ENCODE assay signal across 19 cellular contexts in genomic region chr9:129854588-129855110, GRCh38. TPM values are rescaled to one million over a fixed set of nuclear protein-coding genes. Genes with fewer than 3 reads are reported as not detected.
A peak's percentile ranks its signal among the peaks of the same experiment; 100 is the strongest.
DNase-seq lines count a peak whose midpoint lies in the region; ATAC-seq and TF ChIP-seq lines count a peak whose summit lies in the region.
"Had no signal": no experiment of that assay in that cellular context is flagged by ENCODE, and none has a peak within 500 bp of the region (broad histone marks: within the 10 kb centered on the region; RNA-seq: fewer than 3 reads in every experiment).

No MANE protein-coding gene starts in this region.

- TF ChIP-seq CTCF in HL-60 (IDR thresholded peaks at IDR 0.05; ENCODE audit: insufficient read depth, low read length): no peak
- no peak for TF ChIP-seq CTCF in GM10248 (IDR thresholded peaks at IDR 0.05; ENCODE audit: control extremely low read depth, extremely low read depth, low read depth, missing control alignments)

- peaks cover 73% of the 10 kb centered on the region for H3K36me3 Mint-ChIP-seq in activated CD4-positive, alpha-beta T cell treated with anti-CD3 and anti-CD28 coated beads, Interleukin-2, amount 10 ng/mL, durations not matched to agents 24 days and 14 days (ENCODE audit: low read depth)
- H3K36me3 Mint-ChIP-seq in activated naive CD4-positive, alpha-beta T cell treated with anti-CD3 and anti-CD28 coated beads, Interleukin-2, amount 50 U/mL, for 72 hours: peaks cover 29 to 34% of the 10 kb centered on the region in 2 donors
- H3K36me3 Mint-ChIP-seq in natural killer cell treated with Interleukin-12 subunit alpha and Interleukin-12 subunit beta and Interleukin-15 and Interleukin-18, amount 100 ng/mL, for 72 hours: peaks cover 27% of the 10 kb centered on the region

- no peaks in the 10 kb centered on the region for H3K27me3 Mint-ChIP-seq in activated CD4-positive, alpha-beta T cell treated with anti-CD3 and anti-CD28 coated beads, Interleukin-2, amount 10 ng/mL, durations not matched to agents 24 days and 14 days
- H3K27me3 Mint-ChIP-seq in natural killer cell treated with Interleukin-12 subunit alpha and Interleukin-12 subunit beta and Interleukin-15 and Interleukin-18, amount 100 ng/mL, for 72 hours: no peaks in the 10 kb centered on the region

- H3K4me3 ChIP-seq in HL-60 (replicated peaks; ENCODE audit: insufficient read depth, low read length): no peak overlapping the region
- H3K4me3 ChIP-seq: GM23248, lung had no signal

- intact Hi-C loops in activated CD4-positive, alpha-beta T cell treated with anti-CD3 and anti-CD28 coated beads, Interleukin-2, amount 10 ng/mL, durations not matched to agents 24 days and 14 days (cut with micrococcal nuclease): no loop called here

- H3K4me1 Mint-ChIP-seq in activated CD4-positive, alpha-beta T cell treated with anti-CD3 and anti-CD28 coated beads, Interleukin-2, amount 10 ng/mL, durations not matched to agents 24 days and 14 days: peaks cover 41% of the 10 kb centered on the region
- peaks cover 20 to 35% of the 10 kb centered on the region in 2 donors for H3K4me1 Mint-ChIP-seq in natural killer cell treated with Interleukin-12 subunit alpha and Interleukin-12 subunit beta and Interleukin-15 and Interleukin-18, amount 100 ng/mL, for 72 hours (ENCODE audit: low read depth in 2 of 2)

- POLR2A ChIA-PET in GM10248 (lab: Yijun Ruan, JAX): interaction anchor here (0.5 kb wide), 1 partner anchor 46 kb away, joined by 3 read pairs; no protein-coding TSS in a partner anchor

- H3K27ac Mint-ChIP-seq in activated CD4-positive, alpha-beta T cell treated with anti-CD3 and anti-CD28 coated beads, Interleukin-2, amount 10 ng/mL, durations not matched to agents 24 days and 14 days: peak overlapping the region; percentile 83
- H3K27ac Mint-ChIP-seq in activated naive CD4-positive, alpha-beta T cell treated with anti-CD3 and anti-CD28 coated beads, Interleukin-2, amount 50 U/mL, for 72 hours: peak overlapping the region; percentile 81 to 87
- H3K27ac Mint-ChIP-seq in natural killer cell treated with Interleukin-12 subunit alpha and Interleukin-12 subunit beta and Interleukin-15 and Interleukin-18, amount 100 ng/mL, for 72 hours: peak overlapping the region; percentile 17 to 24

- H3K9me3 Mint-ChIP-seq in activated CD4-positive, alpha-beta T cell treated with anti-CD3 and anti-CD28 coated beads, Interleukin-2, amount 10 ng/mL, durations not matched to agents 24 days and 14 days: no peaks in the 10 kb centered on the region
- no peaks in the 10 kb centered on the region for H3K9me3 Mint-ChIP-seq in activated naive CD4-positive, alpha-beta T cell treated with anti-CD3 and anti-CD28 coated beads, Interleukin-2, amount 50 U/mL, for 72 hours
- no peaks in the 10 kb centered on the region for H3K9me3 Mint-ChIP-seq in natural killer cell treated with Interleukin-12 subunit alpha and Interleukin-12 subunit beta and Interleukin-15 and Interleukin-18, amount 100 ng/mL, for 72 hours

- ATAC-seq in activated naive CD4-positive, alpha-beta T cell treated with anti-CD3 and anti-CD28 coated beads, Interleukin-2, amount 50 U/mL, for 72 hours: peak; percentile 35 to 58
- peak in 1 of 2 donors; percentile 58 for ATAC-seq in natural killer cell treated with Interleukin-12 subunit alpha and Interleukin-12 subunit beta and Interleukin-15 and Interleukin-18, amount 100 ng/mL, for 72 hours
- ATAC-seq in GM18502 (IDR thresholded peaks at IDR 0.05; ENCODE audit: poor library complexity, unreplicated experiment) (no peak), HG03469 (IDR thresholded peaks at IDR 0.05; ENCODE audit: unreplicated experiment) (no peak)
- ATAC-seq: Right ventricle myocardium inferior had no signal

- H3K27me3 ChIP-seq in HL-60 (ENCODE audit: insufficient read depth, poor library complexity, severe bottlenecking): no peaks in the 10 kb centered on the region
- H3K27me3 ChIP-seq: BE2C had no signal

- CTCF ChIA-PET in GM10248 (lab: Yijun Ruan, JAX): interaction anchor here (1.6 kb wide), 1 partner anchor 10 kb away, joined by 3 read pairs; no protein-coding TSS in a partner anchor

- DNase-seq in activated CD4-positive, alpha-beta T cell treated with anti-CD3 and anti-CD28 coated beads, Interleukin-2, amount 10 ng/mL, durations not matched to agents 24 days and 14 days: peak; percentile 65
- no peak for DNase-seq in activated CD4-positive, alpha-beta T cell treated with anti-CD3 and anti-CD28 coated beads for 4 hours
- DNase-seq in HL-60 (ENCODE audit: low read depth in 1 of 2, low spot score in 1 of 2) (peak in 1 of 2 experiments; percentile 53), GM10248 (ENCODE audit: extremely low spot score) (no peak)
- no peak for DNase-seq in activated naive CD4-positive, alpha-beta T cell treated with anti-CD3 and anti-CD28 coated beads, Interleukin-2, amount 50 U/mL, for 72 hours (ENCODE audit: low spot score in 2 of 2)
- DNase-seq in natural killer cell treated with Interleukin-12 subunit alpha and Interleukin-12 subunit beta and Interleukin-15 and Interleukin-18, amount 100 ng/mL, for 72 hours (ENCODE audit: low spot score): peak; percentile 54
- DNase-seq: activated effector memory CD4-positive, alpha-beta T cell treated with anti-CD3 and anti-CD28 coated beads, Interleukin-2, amount 50 U/mL, for 16 hours; BE2C; DMS 273 treated with DMSO at 0.1 percent for 48 hours; GM23248; kidney; NCI-H1417 treated with DMSO at 0.1 percent for 48 hours; NCI-H526; stimulated activated CD4-positive, alpha-beta T cell treated with anti-CD3 and anti-CD28 coated beads, Interleukin-12 subunit alpha, Interleukin-12 subunit beta, amount 100 ng/mL, for 4 hours; stimulated activated CD8-positive, alpha-beta memory T cell treated with anti-CD3 and anti-CD28 coated beads, Interleukin-4, amount 100 ng/mL, for 48 hours had no signal

- H3K4me3 Mint-ChIP-seq in activated CD4-positive, alpha-beta T cell treated with anti-CD3 and anti-CD28 coated beads, Interleukin-2, amount 10 ng/mL, durations not matched to agents 24 days and 14 days: peak overlapping the region; percentile 29
- peak overlapping the region; percentile 47 for H3K4me3 Mint-ChIP-seq in natural killer cell treated with Interleukin-12 subunit alpha and Interleukin-12 subunit beta and Interleukin-15 and Interleukin-18, amount 100 ng/mL, for 72 hours

- peak overlapping the region; percentile 68 for H3K27ac ChIP-seq in HL-60 (replicated peaks)
- H3K27ac ChIP-seq: GM23248 had no signal

RNA-seq across cellular contexts. Expression of gene USP20, which starts 19.4 kb away (rescaled TPM):
- total RNA-seq in activated CD4-positive, alpha-beta T cell treated with anti-CD3 and anti-CD28 coated beads, Interleukin-2, amount 10 ng/mL, durations not matched to agents 24 days and 14 days: 44.3 and 47.2 TPM in 2 replicates
- total RNA-seq in activated naive CD4-positive, alpha-beta T cell treated with anti-CD3 and anti-CD28 coated beads, Interleukin-2, amount 50 U/mL, for 72 hours: 10 to 100 TPM; 50.7 to 58.5 TPM
- total RNA-seq in natural killer cell treated with Interleukin-12 subunit alpha and Interleukin-12 subunit beta and Interleukin-15 and Interleukin-18, amount 100 ng/mL, for 72 hours: 10 to 100 TPM; 34.7 to 44.3 TPM

RNA-seq across cellular contexts. Expression of gene C9orf78, which starts 19.6 kb away (rescaled TPM):
- total RNA-seq in activated CD4-positive, alpha-beta T cell treated with anti-CD3 and anti-CD28 coated beads, Interleukin-2, amount 10 ng/mL, durations not matched to agents 24 days and 14 days: 59.9 and 60.9 TPM in 2 replicates
- 10 to 100 TPM; 43.9 to 58.4 TPM for total RNA-seq in activated naive CD4-positive, alpha-beta T cell treated with anti-CD3 and anti-CD28 coated beads, Interleukin-2, amount 50 U/mL, for 72 hours
- 10 to 100 TPM; 39.8 to 65.3 TPM for total RNA-seq in natural killer cell treated with Interleukin-12 subunit alpha and Interleukin-12 subunit beta and Interleukin-15 and Interleukin-18, amount 100 ng/mL, for 72 hours

RNA-seq across cellular contexts. Expression of gene TOR1A, which starts 30.7 kb away (rescaled TPM):
- 55.1 and 60.5 TPM in 2 replicates for total RNA-seq in activated CD4-positive, alpha-beta T cell treated with anti-CD3 and anti-CD28 coated beads, Interleukin-2, amount 10 ng/mL, durations not matched to agents 24 days and 14 days
- total RNA-seq in activated naive CD4-positive, alpha-beta T cell treated with anti-CD3 and anti-CD28 coated beads, Interleukin-2, amount 50 U/mL, for 72 hours: 10 to 100 TPM; 33.4 to 48.6 TPM
- total RNA-seq in natural killer cell treated with Interleukin-12 subunit alpha and Interleukin-12 subunit beta and Interleukin-15 and Interleukin-18, amount 100 ng/mL, for 72 hours: 10 to 100 TPM; 53.5 to 54.7 TPM

RNA-seq across cellular contexts. Expression of gene TOR1B, which starts 51.7 kb away (rescaled TPM):
- total RNA-seq in activated CD4-positive, alpha-beta T cell treated with anti-CD3 and anti-CD28 coated beads, Interleukin-2, amount 10 ng/mL, durations not matched to agents 24 days and 14 days: 22.7 and 24.1 TPM in 2 replicates
- 10 to 100 TPM; 17.2 to 29.7 TPM for total RNA-seq in activated naive CD4-positive, alpha-beta T cell treated with anti-CD3 and anti-CD28 coated beads, Interleukin-2, amount 50 U/mL, for 72 hours
- 10 to 100 TPM; 23.0 to 24.5 TPM for total RNA-seq in natural killer cell treated with Interleukin-12 subunit alpha and Interleukin-12 subunit beta and Interleukin-15 and Interleukin-18, amount 100 ng/mL, for 72 hours

Comparison
In these comparisons a context has a peak if more than half of its experiments do, and no peak if none do; other contexts are left out.
1. DNase-seq: peak in activated CD4-positive, alpha-beta T cell treated with anti-CD3 and anti-CD28 coated beads, Interleukin-2, amount 10 ng/mL, durations not matched to agents 24 days and 14 days (single experiment) and natural killer cell treated with Interleukin-12 subunit alpha and Interleukin-12 subunit beta and Interleukin-15 and Interleukin-18, amount 100 ng/mL, for 72 hours (single experiment); none in activated CD4-positive, alpha-beta T cell treated with anti-CD3 and anti-CD28 coated beads for 4 hours (0 of 2), activated naive CD4-positive, alpha-beta T cell treated with anti-CD3 and anti-CD28 coated beads, Interleukin-2, amount 50 U/mL, for 72 hours (0 of 2) and GM10248 (single experiment).
2. H3K27ac Mint-ChIP-seq: peak in every context shown above with its lines; median percentile 84 in activated naive CD4-positive, alpha-beta T cell treated with anti-CD3 and anti-CD28 coated beads, Interleukin-2, amount 50 U/mL, for 72 hours; 83 in activated CD4-positive, alpha-beta T cell treated with anti-CD3 and anti-CD28 coated beads, Interleukin-2, amount 10 ng/mL, durations not matched to agents 24 days and 14 days; 20 in natural killer cell treated with Interleukin-12 subunit alpha and Interleukin-12 subunit beta and Interleukin-15 and Interleukin-18, amount 100 ng/mL, for 72 hours.
3. ATAC-seq: peak in activated naive CD4-positive, alpha-beta T cell treated with anti-CD3 and anti-CD28 coated beads, Interleukin-2, amount 50 U/mL, for 72 hours (2 of 2); none in GM18502 (single experiment) and HG03469 (single experiment).